In the genomic region with DNA sequence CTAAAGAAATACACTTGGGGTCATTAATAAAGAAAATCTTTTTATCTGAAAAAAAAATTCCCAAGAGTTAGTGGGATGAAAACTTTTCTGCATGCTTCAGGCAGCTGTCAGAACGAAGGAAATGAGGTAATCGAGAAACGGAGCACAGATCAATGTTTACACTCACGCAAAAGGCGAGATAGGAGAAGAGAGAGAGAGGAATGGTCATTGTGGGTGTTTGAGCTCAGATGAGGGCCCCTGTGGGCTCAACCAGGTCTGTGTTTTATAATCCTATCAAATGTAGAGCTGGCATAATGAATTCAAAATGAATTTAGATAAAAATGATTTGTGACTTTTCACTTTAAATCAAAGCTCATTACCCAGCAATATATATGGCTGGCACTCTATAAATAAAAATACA, we compare ENCODE assay signal across 1 cellular context.
TF ChIP-seq lines count a peak whose summit lies in the region.

No MANE protein-coding gene starts in this region.

TF ChIP-seq in WTC11, 78 proteins besides CTCF, POLR2A, EP300 and RAD21 (continued from another document):
- TF ChIP-seq, protein P1, sequence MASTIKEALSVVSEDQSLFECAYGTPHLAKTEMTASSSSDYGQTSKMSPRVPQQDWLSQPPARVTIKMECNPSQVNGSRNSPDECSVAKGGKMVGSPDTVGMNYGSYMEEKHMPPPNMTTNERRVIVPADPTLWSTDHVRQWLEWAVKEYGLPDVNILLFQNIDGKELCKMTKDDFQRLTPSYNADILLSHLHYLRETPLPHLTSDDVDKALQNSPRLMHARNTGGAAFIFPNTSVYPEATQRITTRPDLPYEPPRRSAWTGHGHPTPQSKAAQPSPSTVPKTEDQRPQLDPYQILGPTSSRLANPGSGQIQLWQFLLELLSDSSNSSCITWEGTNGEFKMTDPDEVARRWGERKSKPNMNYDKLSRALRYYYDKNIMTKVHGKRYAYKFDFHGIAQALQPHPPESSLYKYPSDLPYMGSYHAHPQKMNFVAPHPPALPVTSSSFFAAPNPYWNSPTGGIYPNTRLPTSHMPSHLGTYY (CRISPR knock-in tag; IDR thresholded peaks at IDR 0.05): no peak
- TF ChIP-seq, protein P2, sequence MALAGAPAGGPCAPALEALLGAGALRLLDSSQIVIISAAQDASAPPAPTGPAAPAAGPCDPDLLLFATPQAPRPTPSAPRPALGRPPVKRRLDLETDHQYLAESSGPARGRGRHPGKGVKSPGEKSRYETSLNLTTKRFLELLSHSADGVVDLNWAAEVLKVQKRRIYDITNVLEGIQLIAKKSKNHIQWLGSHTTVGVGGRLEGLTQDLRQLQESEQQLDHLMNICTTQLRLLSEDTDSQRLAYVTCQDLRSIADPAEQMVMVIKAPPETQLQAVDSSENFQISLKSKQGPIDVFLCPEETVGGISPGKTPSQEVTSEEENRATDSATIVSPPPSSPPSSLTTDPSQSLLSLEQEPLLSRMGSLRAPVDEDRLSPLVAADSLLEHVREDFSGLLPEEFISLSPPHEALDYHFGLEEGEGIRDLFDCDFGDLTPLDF (CRISPR knock-in tag; IDR thresholded peaks at IDR 0.05): no peak
- TF ChIP-seq, protein P3, sequence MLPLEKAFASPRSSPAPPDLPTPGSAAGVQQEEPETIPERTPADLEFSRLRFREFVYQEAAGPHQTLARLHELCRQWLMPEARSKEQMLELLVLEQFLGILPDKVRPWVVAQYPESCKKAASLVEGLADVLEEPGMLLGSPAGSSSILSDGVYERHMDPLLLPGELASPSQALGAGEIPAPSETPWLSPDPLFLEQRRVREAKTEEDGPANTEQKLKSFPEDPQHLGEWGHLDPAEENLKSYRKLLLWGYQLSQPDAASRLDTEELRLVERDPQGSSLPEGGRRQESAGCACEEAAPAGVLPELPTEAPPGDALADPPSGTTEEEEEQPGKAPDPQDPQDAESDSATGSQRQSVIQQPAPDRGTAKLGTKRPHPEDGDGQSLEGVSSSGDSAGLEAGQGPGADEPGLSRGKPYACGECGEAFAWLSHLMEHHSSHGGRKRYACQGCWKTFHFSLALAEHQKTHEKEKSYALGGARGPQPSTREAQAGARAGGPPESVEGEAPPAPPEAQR (CRISPR knock-in tag; IDR thresholded peaks at IDR 0.05): no peak
- TF ChIP-seq SP1 (CRISPR knock-in tag; conservative IDR thresholded peaks at IDR 0.05) (no peak), ATF1 (CRISPR knock-in tag; IDR thresholded peaks at IDR 0.05) (no peak), JAZF1 (CRISPR knock-in tag; IDR thresholded peaks at IDR 0.05) (no peak), ZNF263 (CRISPR knock-in tag; IDR thresholded peaks at IDR 0.05; ENCODE audit: low read depth) (no peak), NFATC4 (CRISPR knock-in tag; IDR thresholded peaks at IDR 0.05) (no peak), ESRRA (CRISPR knock-in tag; IDR thresholded peaks at IDR 0.05; ENCODE audit: borderline replicate concordance) (no peak)
- TF ChIP-seq, protein P4, sequence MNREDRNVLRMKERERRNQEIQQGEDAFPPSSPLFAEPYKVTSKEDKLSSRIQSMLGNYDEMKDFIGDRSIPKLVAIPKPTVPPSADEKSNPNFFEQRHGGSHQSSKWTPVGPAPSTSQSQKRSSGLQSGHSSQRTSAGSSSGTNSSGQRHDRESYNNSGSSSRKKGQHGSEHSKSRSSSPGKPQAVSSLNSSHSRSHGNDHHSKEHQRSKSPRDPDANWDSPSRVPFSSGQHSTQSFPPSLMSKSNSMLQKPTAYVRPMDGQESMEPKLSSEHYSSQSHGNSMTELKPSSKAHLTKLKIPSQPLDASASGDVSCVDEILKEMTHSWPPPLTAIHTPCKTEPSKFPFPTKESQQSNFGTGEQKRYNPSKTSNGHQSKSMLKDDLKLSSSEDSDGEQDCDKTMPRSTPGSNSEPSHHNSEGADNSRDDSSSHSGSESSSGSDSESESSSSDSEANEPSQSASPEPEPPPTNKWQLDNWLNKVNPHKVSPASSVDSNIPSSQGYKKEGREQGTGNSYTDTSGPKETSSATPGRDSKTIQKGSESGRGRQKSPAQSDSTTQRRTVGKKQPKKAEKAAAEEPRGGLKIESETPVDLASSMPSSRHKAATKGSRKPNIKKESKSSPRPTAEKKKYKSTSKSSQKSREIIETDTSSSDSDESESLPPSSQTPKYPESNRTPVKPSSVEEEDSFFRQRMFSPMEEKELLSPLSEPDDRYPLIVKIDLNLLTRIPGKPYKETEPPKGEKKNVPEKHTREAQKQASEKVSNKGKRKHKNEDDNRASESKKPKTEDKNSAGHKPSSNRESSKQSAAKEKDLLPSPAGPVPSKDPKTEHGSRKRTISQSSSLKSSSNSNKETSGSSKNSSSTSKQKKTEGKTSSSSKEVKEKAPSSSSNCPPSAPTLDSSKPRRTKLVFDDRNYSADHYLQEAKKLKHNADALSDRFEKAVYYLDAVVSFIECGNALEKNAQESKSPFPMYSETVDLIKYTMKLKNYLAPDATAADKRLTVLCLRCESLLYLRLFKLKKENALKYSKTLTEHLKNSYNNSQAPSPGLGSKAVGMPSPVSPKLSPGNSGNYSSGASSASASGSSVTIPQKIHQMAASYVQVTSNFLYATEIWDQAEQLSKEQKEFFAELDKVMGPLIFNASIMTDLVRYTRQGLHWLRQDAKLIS (CRISPR knock-in tag; IDR thresholded peaks at IDR 0.05; ENCODE audit: borderline replicate concordance): no peak
- TF ChIP-seq, protein P5, sequence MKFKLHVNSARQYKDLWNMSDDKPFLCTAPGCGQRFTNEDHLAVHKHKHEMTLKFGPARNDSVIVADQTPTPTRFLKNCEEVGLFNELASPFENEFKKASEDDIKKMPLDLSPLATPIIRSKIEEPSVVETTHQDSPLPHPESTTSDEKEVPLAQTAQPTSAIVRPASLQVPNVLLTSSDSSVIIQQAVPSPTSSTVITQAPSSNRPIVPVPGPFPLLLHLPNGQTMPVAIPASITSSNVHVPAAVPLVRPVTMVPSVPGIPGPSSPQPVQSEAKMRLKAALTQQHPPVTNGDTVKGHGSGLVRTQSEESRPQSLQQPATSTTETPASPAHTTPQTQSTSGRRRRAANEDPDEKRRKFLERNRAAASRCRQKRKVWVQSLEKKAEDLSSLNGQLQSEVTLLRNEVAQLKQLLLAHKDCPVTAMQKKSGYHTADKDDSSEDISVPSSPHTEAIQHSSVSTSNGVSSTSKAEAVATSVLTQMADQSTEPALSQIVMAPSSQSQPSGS (CRISPR knock-in tag; IDR thresholded peaks at IDR 0.05; ENCODE audit: borderline replicate concordance, low read depth): no peak
- TF ChIP-seq, protein P6, sequence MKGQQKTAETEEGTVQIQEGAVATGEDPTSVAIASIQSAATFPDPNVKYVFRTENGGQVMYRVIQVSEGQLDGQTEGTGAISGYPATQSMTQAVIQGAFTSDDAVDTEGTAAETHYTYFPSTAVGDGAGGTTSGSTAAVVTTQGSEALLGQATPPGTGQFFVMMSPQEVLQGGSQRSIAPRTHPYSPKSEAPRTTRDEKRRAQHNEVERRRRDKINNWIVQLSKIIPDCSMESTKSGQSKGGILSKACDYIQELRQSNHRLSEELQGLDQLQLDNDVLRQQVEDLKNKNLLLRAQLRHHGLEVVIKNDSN (CRISPR knock-in tag; IDR thresholded peaks at IDR 0.05): no peak
